In genomic region chr2:72851333-72851732, GRCh38 we compare ENCODE assay signal across 1 cellular context.
TF ChIP-seq lines count a peak whose summit lies in the region.

No MANE protein-coding gene starts in this region.

TF ChIP-seq in GM23338, 12 proteins besides CTCF, POLR2A, EP300 and RAD21 (continued from another document):
- TF ChIP-seq ZNF462 (CRISPR knock-in tag; IDR thresholded peaks at IDR 0.05), result no peak
- no peak for TF ChIP-seq EZH2 (IDR thresholded peaks at IDR 0.05; ENCODE audit: low read depth, unreplicated experiment)
- TF ChIP-seq REST (IDR thresholded peaks at IDR 0.05; ENCODE audit: unreplicated experiment), result no peak
- no peak for TF ChIP-seq EZH2phosphoT487 (IDR thresholded peaks at IDR 0.05; ENCODE audit: unreplicated experiment)
